21 cellular contexts compared by ENCODE assay signal in the genomic region with DNA sequence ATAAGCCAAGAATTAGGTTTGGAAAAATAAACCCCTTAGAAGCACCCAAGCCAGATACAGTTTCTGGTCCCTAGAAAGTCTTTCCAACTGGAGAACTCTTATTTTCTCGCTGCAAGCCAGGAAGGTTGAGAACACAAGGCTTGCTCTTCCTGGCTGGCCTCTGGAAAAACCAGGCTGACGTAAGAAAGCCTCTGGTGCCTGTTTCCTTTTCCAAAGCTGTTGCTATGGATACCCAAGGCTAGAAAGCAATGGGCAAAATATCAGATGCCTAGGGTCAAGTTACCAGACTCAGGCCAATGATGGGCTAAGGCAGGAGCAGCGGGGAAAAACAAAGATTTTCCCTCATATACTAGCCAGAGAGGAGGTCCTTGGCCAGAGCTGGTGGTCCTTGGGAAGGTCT.
DNase-seq lines count a peak whose midpoint lies in the region; FAIRE-seq and TF ChIP-seq lines count a peak whose summit lies in the region.
"Had no signal": no experiment of that assay in that cellular context is flagged by ENCODE, and none has a peak within 500 bp of the region (broad histone marks: within the 10 kb centered on the region; RNA-seq: fewer than 3 reads in every experiment).

No MANE protein-coding gene starts in this region.

- H3K27ac ChIP-seq in mesendoderm (ENCODE audit: low read depth, low read length) (no peak overlapping the region), trophoblast cell (ENCODE audit: low read depth, low read length) (no peak overlapping the region)
- H3K27ac ChIP-seq: HL-60, RWPE1 had no signal

- H3K4me2 ChIP-seq in mesendoderm (ENCODE audit: low read length), result no peak overlapping the region
- H3K4me2 ChIP-seq in trophoblast cell (ENCODE audit: low read length), result no peak overlapping the region

- no peak overlapping the region for H3K4me3 ChIP-seq in BE2C (ENCODE audit: low read depth, low read length)
- no peak overlapping the region for H3K4me3 ChIP-seq in H7 (ENCODE audit: insufficient read depth, low read depth, low read length)
- no peak overlapping the region for H3K4me3 ChIP-seq in mesendoderm (ENCODE audit: low read length)
- H3K4me3 ChIP-seq in trophoblast cell (ENCODE audit: low read depth, low read length), result no peak overlapping the region

- H4K8ac ChIP-seq in mesendoderm (ENCODE audit: low read depth, low read length), result no peak overlapping the region
- no peak overlapping the region for H4K8ac ChIP-seq in trophoblast cell (ENCODE audit: low read depth, low read length)

- no peak overlapping the region for H4K91ac ChIP-seq in trophoblast cell (ENCODE audit: low read depth, low read length)

- no peaks in the 10 kb centered on the region for H3K4me1 ChIP-seq in BE2C
- no peaks in the 10 kb centered on the region for H3K4me1 ChIP-seq in mesendoderm (ENCODE audit: control insufficient read depth, low read depth, low read length)
- H3K4me1 ChIP-seq in trophoblast cell (ENCODE audit: control insufficient read depth in 1 of 2, insufficient read depth in 2 of 2, low read length in 2 of 2), result no peaks in the 10 kb centered on the region

- H3K23ac ChIP-seq in mesendoderm (ENCODE audit: low read length) (no peak overlapping the region), trophoblast cell (ENCODE audit: low read length) (no peak overlapping the region)

- H2BK15ac ChIP-seq in mesendoderm (replicated peaks; ENCODE audit: low read depth), result no peak overlapping the region

- H3K36me3 Mint-ChIP-seq in endothelial cell (ENCODE audit: low read depth, unreplicated experiment), result no peaks in the 10 kb centered on the region
- H3K36me3 Mint-ChIP-seq in MCF 10A (ENCODE audit: insufficient read depth, unreplicated experiment), result no peaks in the 10 kb centered on the region
- H3K36me3 Mint-ChIP-seq: CD8-positive, alpha-beta memory T cell had no signal

- H3K4ac ChIP-seq in mesendoderm (ENCODE audit: low read depth, low read length), result no peak overlapping the region
- no peak overlapping the region for H3K4ac ChIP-seq in trophoblast cell (ENCODE audit: low read depth, low read length)

- H3K9me3 ChIP-seq in BE2C, result no peaks in the 10 kb centered on the region
- no peaks in the 10 kb centered on the region for H3K9me3 ChIP-seq in trophoblast cell (ENCODE audit: insufficient read depth, low read depth, low read length)

- no peak for TF ChIP-seq CTCF in BE2C (IDR thresholded peaks at IDR 0.05; ENCODE audit: low read depth, low read length)
- TF ChIP-seq CTCF in endothelial cell (IDR thresholded peaks at IDR 0.05; ENCODE audit: unreplicated experiment), result no peak
- TF ChIP-seq CTCF in MCF 10A (IDR thresholded peaks at IDR 0.05; ENCODE audit: unreplicated experiment), result no peak

- H3K4me1 Mint-ChIP-seq in endothelial cell (ENCODE audit: unreplicated experiment) (no peaks in the 10 kb centered on the region), MCF 10A (ENCODE audit: insufficient read depth, unreplicated experiment) (no peaks in the 10 kb centered on the region)
- H3K4me1 Mint-ChIP-seq: CD8-positive, alpha-beta memory T cell had no signal

- intact Hi-C loops in MCF 10A (cut with micrococcal nuclease), result no loop called here

- H4K5ac ChIP-seq in mesendoderm (ENCODE audit: low read length), result no peak overlapping the region

- H2AK5ac ChIP-seq in mesendoderm (ENCODE audit: low read length), result no peak overlapping the region
- no peak overlapping the region for H2AK5ac ChIP-seq in trophoblast cell (ENCODE audit: low read length)

- no peak for FAIRE-seq in urothelium cell line (lab: Jason Lieb, UNC)
- FAIRE-seq: HTR-8/SVneo had no signal

- no peak overlapping the region for H3K14ac ChIP-seq in trophoblast cell (ENCODE audit: low read length)

- no peak overlapping the region for H2AFZ ChIP-seq in trophoblast cell (ENCODE audit: insufficient read depth, low read length, poor library complexity)

- DNase-seq in BE2C, result peak; percentile 3
- DNase-seq in H7, result peak; percentile 2
- DNase-seq in endothelial cell (ENCODE audit: low spot score), result peak; percentile 4
- DNase-seq in mesendoderm, result peak; percentile 27
- DNase-seq in trophoblast cell, result no peak
- no peak for DNase-seq in urothelium cell line (ENCODE audit: low spot score)
- no peak for DNase-seq in MCF 10A (ENCODE audit: unreplicated experiment)
- DNase-seq: C1 segment of cervical spinal cord; CD8-positive, alpha-beta memory T cell; DND-41; HCEC 1CT; IMR-90; NCI-H1417 treated with DMSO at 0.1 percent for 48 hours; NCI-H2029; NCI-H446 treated with DMSO at 0.1 percent for 48 hours; NCI-H69; PC-3; SIG-M5 had no signal

- H3K79me1 ChIP-seq in mesendoderm (ENCODE audit: low read length) (no peaks in the 10 kb centered on the region), trophoblast cell (ENCODE audit: low read length) (no peaks in the 10 kb centered on the region)

- no peak overlapping the region for H3K9ac ChIP-seq in mesendoderm (ENCODE audit: low read length)
- no peak overlapping the region for H3K9ac ChIP-seq in trophoblast cell (ENCODE audit: low read length)

- WGBS in mesendoderm (ENCODE audit: extremely low coverage, insufficient coverage, low lambda C conversion rate), result no CpG with 5 or more reads among the region's 3 CpGs
- WGBS in trophoblast cell (ENCODE audit: extremely low coverage, insufficient coverage, insufficient read length), result no CpG with 5 or more reads among the region's 3 CpGs

- H3K36me3 ChIP-seq in BE2C (no peaks in the 10 kb centered on the region), H7 (replicated peaks; ENCODE audit: control insufficient read depth, insufficient read depth, low read length) (no peaks in the 10 kb centered on the region), mesendoderm (ENCODE audit: control insufficient read depth, insufficient read depth, low read length) (no peaks in the 10 kb centered on the region), trophoblast cell (ENCODE audit: control insufficient read depth in 1 of 2, insufficient read depth in 2 of 2, low read length in 2 of 2) (no peaks in the 10 kb centered on the region)

- H3K27me3 Mint-ChIP-seq in endothelial cell (ENCODE audit: unreplicated experiment), result no peaks in the 10 kb centered on the region
- H3K27me3 Mint-ChIP-seq in MCF 10A (ENCODE audit: insufficient read depth, unreplicated experiment), result no peaks in the 10 kb centered on the region

- H3K79me2 ChIP-seq in mesendoderm (ENCODE audit: control insufficient read depth, insufficient read depth, low read length) (no peaks in the 10 kb centered on the region), trophoblast cell (ENCODE audit: control insufficient read depth, insufficient read depth, low read length, poor library complexity) (no peaks in the 10 kb centered on the region)

- H2BK12ac ChIP-seq in trophoblast cell (ENCODE audit: low read length), result no peak overlapping the region

- CTCF ChIA-PET in MCF 10A (lab: Yijun Ruan, JAX), result no interaction called here

- H3K4me3 Mint-ChIP-seq in endothelial cell (ENCODE audit: unreplicated experiment) (no peak overlapping the region), MCF 10A (ENCODE audit: unreplicated experiment) (no peak overlapping the region)

- H3K9me3 Mint-ChIP-seq in endothelial cell (ENCODE audit: unreplicated experiment), result no peaks in the 10 kb centered on the region
- peaks cover 15% of the 10 kb centered on the region for H3K9me3 Mint-ChIP-seq in MCF 10A (ENCODE audit: unreplicated experiment)

- POLR2A ChIA-PET in MCF 10A (lab: Yijun Ruan, JAX), result no interaction called here

- no peak overlapping the region for H4K12ac ChIP-seq in trophoblast cell (ENCODE audit: low read depth, low read length)

- H3K18ac ChIP-seq in mesendoderm (ENCODE audit: low read length), result no peak overlapping the region
- H3K18ac ChIP-seq in trophoblast cell (ENCODE audit: low read length), result no peak overlapping the region

- BruUV-seq in MCF 10A (replicated peaks; lab: Mats Ljungman, UMichigan), result no TSS peak

- H3K27me3 ChIP-seq in BE2C, result no peaks in the 10 kb centered on the region
- H3K27me3 ChIP-seq in H7 (ENCODE audit: control insufficient read depth, insufficient read depth, low read length), result no peaks in the 10 kb centered on the region
- no peaks in the 10 kb centered on the region for H3K27me3 ChIP-seq in mesendoderm (ENCODE audit: insufficient read depth, low read length, poor library complexity)
- no peaks in the 10 kb centered on the region for H3K27me3 ChIP-seq in trophoblast cell (ENCODE audit: insufficient read depth, low read length)

- H3K56ac ChIP-seq in mesendoderm (ENCODE audit: low read length), result no peak overlapping the region

- H2BK5ac ChIP-seq in mesendoderm (ENCODE audit: low read length) (no peak overlapping the region), trophoblast cell (ENCODE audit: low read depth, low read length, poor library complexity) (no peak overlapping the region)

- no peak overlapping the region for H2BK120ac ChIP-seq in mesendoderm (ENCODE audit: low read depth, low read length)
- H2BK120ac ChIP-seq in trophoblast cell (ENCODE audit: insufficient read depth, low read length, poor library complexity), result no peak overlapping the region

- H3K27ac Mint-ChIP-seq in endothelial cell (ENCODE audit: unreplicated experiment) (no peak overlapping the region), MCF 10A (ENCODE audit: low read depth, unreplicated experiment) (no peak overlapping the region)
- H3K27ac Mint-ChIP-seq: CD8-positive, alpha-beta memory T cell had no signal

Comparison
In these comparisons a context has a peak if more than half of its experiments do, and no peak if none do; other contexts are left out.
1. DNase-seq: peak in BE2C (single experiment), H7 (single experiment), endothelial cell (single experiment) and mesendoderm (single experiment); none in trophoblast cell (0 of 2), urothelium cell line (single experiment) and MCF 10A (single experiment).